ENCODE assay signal across 8 cellular contexts in genomic region chr2:119760237-119760807, GRCh38. TPM values are rescaled to one million over a fixed set of nuclear protein-coding genes. Genes with fewer than 3 reads are reported as not detected.
DNase-seq lines count a peak whose midpoint lies in the region; ATAC-seq, FAIRE-seq and TF ChIP-seq lines count a peak whose summit lies in the region.

No MANE protein-coding gene starts in this region.

- H3K27ac Mint-ChIP-seq in T-helper 1 cell treated with Interleukin-12 subunit alpha and Interleukin-12 subunit beta and Interleukin-4 antibody, amounts not matched to agents 30 μg/mL and 1 μg/mL, for 36 hours, result peak overlapping the region; percentile 43

- ATAC-seq in A549 (peak in 1 of 2 experiments; percentile 24; a peak in 4 of 6 replicates), GM18861 (IDR thresholded peaks at IDR 0.05; ENCODE audit: unreplicated experiment) (peak; percentile 13), HG03108 (IDR thresholded peaks at IDR 0.05; ENCODE audit: unreplicated experiment) (peak; percentile 8)

- H3K27me3 ChIP-seq in neutrophil, result no peaks in the 10 kb centered on the region

- DNase-seq in A549 (ENCODE audit: low read depth in 1 of 2, low spot score in 1 of 2), result no peak
- DNase-seq in epithelial cell of proximal tubule (ENCODE audit: low read depth), result no peak
- no peak for DNase-seq in ecto neural progenitor cell (ENCODE audit: low spot score)
- DNase-seq in DMS114 treated with DMSO at 0.1 percent for 48 hours (lab: John Stamatoyannopoulos, UW; ENCODE audit: unreplicated experiment), result no peak

- H3K4me3 ChIP-seq in A549 (peak overlapping the region; percentile 66), epithelial cell of proximal tubule (ENCODE audit: low read depth, low read length) (peak overlapping the region; percentile 72), neutrophil (ENCODE audit: low read depth in 1 of 2, low read length in 1 of 2) (peak overlapping the region; percentile 73 to 84)

- CTCF ChIA-PET in A549 (lab: Yijun Ruan, JAX), result interaction anchor here (1.3 to 1.7 kb wide), 2 partner anchors 8 to 58 kb away, joined by 3 to 4 read pairs; no protein-coding TSS in a partner anchor

- TF ChIP-seq EP300 in A549 (IDR thresholded peaks at IDR 0.05), result no peak

- 2% methylated on average over 18 of the region's 36 CpGs for WGBS in A549 (ENCODE audit: missing lambda C conversion rate)

- H3K4me3 Mint-ChIP-seq in T-helper 1 cell treated with Interleukin-12 subunit alpha and Interleukin-12 subunit beta and Interleukin-4 antibody, amounts not matched to agents 30 μg/mL and 1 μg/mL, for 36 hours, result peak overlapping the region; percentile 89

- peak overlapping the region; percentile 92 for H3K4me2 ChIP-seq in A549

- H3K27ac ChIP-seq in A549, result peak overlapping the region; percentile 92 to 97
- H3K27ac ChIP-seq in neutrophil, result peak overlapping the region; percentile 77

- H3K4me1 ChIP-seq in A549, result peaks cover 33% of the 10 kb centered on the region; the same call in 2 of the 3 replicates
- H3K4me1 ChIP-seq in neutrophil (ENCODE audit: control insufficient read depth in 1 of 2, insufficient read depth in 1 of 2, low read depth in 1 of 2, low read length in 1 of 2), result peaks cover 7 to 16% of the 10 kb centered on the region in 2 experiments

- peaks cover 27% of the 10 kb centered on the region for H3K4me1 Mint-ChIP-seq in T-helper 1 cell treated with Interleukin-12 subunit alpha and Interleukin-12 subunit beta and Interleukin-4 antibody, amounts not matched to agents 30 μg/mL and 1 μg/mL, for 36 hours (ENCODE audit: low read depth)

- no peak for TF ChIP-seq RAD21 in A549 (conservative IDR thresholded peaks at IDR 0.05 in 1 of 2, IDR thresholded peaks at IDR 0.05 in 1 of 2)

- H3K36me3 Mint-ChIP-seq in T-helper 1 cell treated with Interleukin-12 subunit alpha and Interleukin-12 subunit beta and Interleukin-4 antibody, amounts not matched to agents 30 μg/mL and 1 μg/mL, for 36 hours (ENCODE audit: low read depth), result peaks cover 2% of the 10 kb centered on the region

- TF ChIP-seq POLR2A in A549 (IDR thresholded peaks at IDR 0.05; ENCODE audit: low read length), result no peak

- no peaks in the 10 kb centered on the region for H3K9me3 Mint-ChIP-seq in T-helper 1 cell treated with Interleukin-12 subunit alpha and Interleukin-12 subunit beta and Interleukin-4 antibody, amounts not matched to agents 30 μg/mL and 1 μg/mL, for 36 hours

- POLR2A ChIA-PET in A549 (lab: Yijun Ruan, JAX), result interaction anchor here (0.7 to 1.4 kb wide), 5 partner anchors 9 to 792 kb away, joined by 4 to 8 read pairs (median 4); partner anchors contain the start of gene TMEM185B

- TF ChIP-seq CTCF in A549 (IDR thresholded peaks at IDR 0.05) (no peak), epithelial cell of proximal tubule (conservative IDR thresholded peaks at IDR 0.05; ENCODE audit: low read depth, low read length) (no peak), neutrophil (IDR thresholded peaks at IDR 0.05) (no peak)

- no peaks in the 10 kb centered on the region for H3K36me3 ChIP-seq in neutrophil

- H3K27me3 Mint-ChIP-seq in T-helper 1 cell treated with Interleukin-12 subunit alpha and Interleukin-12 subunit beta and Interleukin-4 antibody, amounts not matched to agents 30 μg/mL and 1 μg/mL, for 36 hours (ENCODE audit: low read depth), result peaks cover 3% of the 10 kb centered on the region

- H3K9me3 ChIP-seq in A549 (no peaks in the 10 kb centered on the region), neutrophil (no peaks in the 10 kb centered on the region)

- no peak for FAIRE-seq in A549 (lab: Jason Lieb, UNC)

TF ChIP-seq in A549, 52 proteins besides CTCF, POLR2A, EP300 and RAD21:
- TF ChIP-seq SREBF2 (IDR thresholded peaks at IDR 0.05), result no peak
- TF ChIP-seq TP53 (CRISPR knock-in tag; IDR thresholded peaks at IDR 0.05), result 0 out of 2 replicates have a peak, but pooled peaks have one; percentile 50

RNA-seq across cellular contexts. Expression of gene PTPN4, which starts 0.6 kb away (rescaled TPM):
- polyA plus RNA-seq in A549 (2011; rRNA removed), result 36.6 and 47.9 TPM in 2 replicates
- polyA plus RNA-seq in A549 (2012; cell fraction: cytosol; rRNA removed), result 7.2 and 9.2 TPM in 2 replicates
- 8.8 and 10.0 TPM in 2 replicates for polyA plus RNA-seq in A549 (2012; cell fraction: nucleus; rRNA removed)
- polyA plus RNA-seq in A549 (2017; fragmentation: RNase III; extraction: RNeasy Plus Mini Kit Qiagen cat#74134 plus additional on column Dnase treatment), result 14.1 to 16.9 TPM (median 14.5 TPM) in 3 replicates
- 80.4 and 84.0 TPM in 2 replicates for polyA minus RNA-seq in A549 (2011; rRNA and poly(A)+ RNA removed)
- 6.4 and 9.6 TPM in 2 replicates for total RNA-seq in epithelial cell of proximal tubule
